ENCODE assay signal across 2 cellular contexts in the genomic region with DNA sequence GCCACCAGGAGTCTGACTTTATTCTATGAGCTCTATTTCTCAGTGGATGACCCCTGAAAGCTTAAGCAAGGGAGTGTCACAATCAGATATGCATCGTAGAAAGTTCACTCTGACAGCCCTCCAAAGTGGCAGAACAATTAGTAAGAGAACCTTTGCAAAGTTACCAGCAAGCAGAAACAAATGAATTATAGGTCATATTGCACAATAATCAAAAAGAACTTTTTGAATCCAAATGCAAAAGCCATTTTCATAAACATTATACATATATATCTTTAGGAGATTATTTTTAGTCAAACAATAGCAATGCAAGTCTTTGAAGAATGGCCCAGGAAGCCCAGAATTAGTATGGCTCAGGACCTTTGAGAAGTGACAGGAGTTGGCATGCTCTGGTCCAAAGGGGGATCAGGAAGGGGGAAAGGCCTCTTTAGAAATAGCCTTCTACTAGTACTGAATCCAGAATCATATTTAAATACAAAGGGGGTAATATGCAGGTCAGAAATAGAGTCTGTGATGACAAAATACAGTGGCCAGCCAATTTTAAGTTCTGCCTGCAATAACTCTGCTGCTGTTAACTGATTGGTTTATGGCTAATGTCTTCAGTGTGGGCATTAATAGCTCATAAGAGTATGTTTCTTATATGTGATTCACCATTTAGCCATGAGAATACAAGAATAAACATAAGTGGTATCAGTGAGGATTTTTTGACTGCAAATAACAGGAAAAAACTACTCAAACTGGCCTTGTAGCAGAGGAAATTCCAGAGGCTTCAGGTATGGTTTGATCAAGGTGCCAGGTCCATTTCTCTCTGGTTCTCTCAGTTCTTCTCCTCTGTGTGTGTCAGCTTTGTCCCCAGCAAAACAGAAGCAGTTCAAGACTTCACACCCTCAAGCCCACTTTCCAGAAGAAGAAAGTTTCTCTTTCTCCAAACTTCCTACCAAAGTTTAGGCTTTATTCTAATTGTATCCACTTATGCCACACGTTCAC.
A peak's percentile ranks its signal among the peaks of the same experiment; 100 is the strongest.
TF ChIP-seq lines count a peak whose summit lies in the region.

No MANE protein-coding gene starts in this region.

TF ChIP-seq in HepG2, 621 proteins besides CTCF, POLR2A, EP300 and RAD21:
- TF ChIP-seq CBX1 (IDR thresholded peaks at IDR 0.05; ENCODE audit: low read depth) (no peak), ZNF329 (CRISPR knock-in tag; IDR thresholded peaks at IDR 0.05; ENCODE audit: low read depth) (peak; percentile 98), EZH2 (conservative IDR thresholded peaks at IDR 0.05; ENCODE audit: low read depth, low read length) (no peak), ZNF432 (CRISPR knock-in tag; IDR thresholded peaks at IDR 0.05; ENCODE audit: borderline replicate concordance) (no peak), CEBPB (IDR thresholded peaks at IDR 0.05; ENCODE audit: borderline replicate concordance, low read depth, low read length) (peak; percentile 50; the same call in 1 of the 2 replicates)
- TF ChIP-seq, protein P1, sequence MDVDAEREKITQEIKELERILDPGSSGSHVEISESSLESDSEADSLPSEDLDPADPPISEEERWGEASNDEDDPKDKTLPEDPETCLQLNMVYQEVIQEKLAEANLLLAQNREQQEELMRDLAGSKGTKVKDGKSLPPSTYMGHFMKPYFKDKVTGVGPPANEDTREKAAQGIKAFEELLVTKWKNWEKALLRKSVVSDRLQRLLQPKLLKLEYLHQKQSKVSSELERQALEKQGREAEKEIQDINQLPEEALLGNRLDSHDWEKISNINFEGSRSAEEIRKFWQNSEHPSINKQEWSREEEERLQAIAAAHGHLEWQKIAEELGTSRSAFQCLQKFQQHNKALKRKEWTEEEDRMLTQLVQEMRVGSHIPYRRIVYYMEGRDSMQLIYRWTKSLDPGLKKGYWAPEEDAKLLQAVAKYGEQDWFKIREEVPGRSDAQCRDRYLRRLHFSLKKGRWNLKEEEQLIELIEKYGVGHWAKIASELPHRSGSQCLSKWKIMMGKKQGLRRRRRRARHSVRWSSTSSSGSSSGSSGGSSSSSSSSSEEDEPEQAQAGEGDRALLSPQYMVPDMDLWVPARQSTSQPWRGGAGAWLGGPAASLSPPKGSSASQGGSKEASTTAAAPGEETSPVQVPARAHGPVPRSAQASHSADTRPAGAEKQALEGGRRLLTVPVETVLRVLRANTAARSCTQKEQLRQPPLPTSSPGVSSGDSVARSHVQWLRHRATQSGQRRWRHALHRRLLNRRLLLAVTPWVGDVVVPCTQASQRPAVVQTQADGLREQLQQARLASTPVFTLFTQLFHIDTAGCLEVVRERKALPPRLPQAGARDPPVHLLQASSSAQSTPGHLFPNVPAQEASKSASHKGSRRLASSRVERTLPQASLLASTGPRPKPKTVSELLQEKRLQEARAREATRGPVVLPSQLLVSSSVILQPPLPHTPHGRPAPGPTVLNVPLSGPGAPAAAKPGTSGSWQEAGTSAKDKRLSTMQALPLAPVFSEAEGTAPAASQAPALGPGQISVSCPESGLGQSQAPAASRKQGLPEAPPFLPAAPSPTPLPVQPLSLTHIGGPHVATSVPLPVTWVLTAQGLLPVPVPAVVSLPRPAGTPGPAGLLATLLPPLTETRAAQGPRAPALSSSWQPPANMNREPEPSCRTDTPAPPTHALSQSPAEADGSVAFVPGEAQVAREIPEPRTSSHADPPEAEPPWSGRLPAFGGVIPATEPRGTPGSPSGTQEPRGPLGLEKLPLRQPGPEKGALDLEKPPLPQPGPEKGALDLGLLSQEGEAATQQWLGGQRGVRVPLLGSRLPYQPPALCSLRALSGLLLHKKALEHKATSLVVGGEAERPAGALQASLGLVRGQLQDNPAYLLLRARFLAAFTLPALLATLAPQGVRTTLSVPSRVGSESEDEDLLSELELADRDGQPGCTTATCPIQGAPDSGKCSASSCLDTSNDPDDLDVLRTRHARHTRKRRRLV (CRISPR knock-in tag; IDR thresholded peaks at IDR 0.05): no peak
- TF ChIP-seq, protein P2, sequence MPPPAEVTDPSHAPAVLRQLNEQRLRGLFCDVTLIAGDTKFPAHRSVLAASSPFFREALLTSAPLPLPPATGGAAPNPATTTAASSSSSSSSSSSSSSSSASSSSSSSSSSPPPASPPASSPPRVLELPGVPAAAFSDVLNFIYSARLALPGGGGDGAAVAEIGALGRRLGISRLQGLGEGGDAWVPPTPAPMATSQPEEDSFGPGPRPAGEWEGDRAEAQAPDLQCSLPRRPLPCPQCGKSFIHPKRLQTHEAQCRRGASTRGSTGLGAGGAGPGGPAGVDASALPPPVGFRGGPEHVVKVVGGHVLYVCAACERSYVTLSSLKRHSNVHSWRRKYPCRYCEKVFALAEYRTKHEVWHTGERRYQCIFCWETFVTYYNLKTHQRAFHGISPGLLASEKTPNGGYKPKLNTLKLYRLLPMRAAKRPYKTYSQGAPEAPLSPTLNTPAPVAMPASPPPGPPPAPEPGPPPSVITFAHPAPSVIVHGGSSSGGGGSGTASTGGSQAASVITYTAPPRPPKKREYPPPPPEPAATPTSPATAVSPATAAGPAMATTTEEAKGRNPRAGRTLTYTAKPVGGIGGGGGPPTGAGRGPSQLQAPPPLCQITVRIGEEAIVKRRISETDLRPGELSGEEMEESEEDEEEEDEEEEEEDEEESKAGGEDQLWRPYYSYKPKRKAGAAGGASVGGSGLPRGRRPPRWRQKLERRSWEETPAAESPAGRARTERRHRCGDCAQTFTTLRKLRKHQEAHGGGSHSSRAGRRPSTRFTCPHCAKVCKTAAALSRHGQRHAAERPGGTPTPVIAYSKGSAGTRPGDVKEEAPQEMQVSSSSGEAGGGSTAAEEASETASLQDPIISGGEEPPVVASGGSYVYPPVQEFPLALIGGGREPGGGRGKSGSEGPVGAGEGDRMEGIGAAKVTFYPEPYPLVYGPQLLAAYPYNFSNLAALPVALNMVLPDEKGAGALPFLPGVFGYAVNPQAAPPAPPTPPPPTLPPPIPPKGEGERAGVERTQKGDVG (CRISPR knock-in tag; IDR thresholded peaks at IDR 0.05; ENCODE audit: borderline replicate concordance): no peak

TF ChIP-seq in K562, 482 proteins besides CTCF, POLR2A, EP300 and RAD21:
- peak; percentile 66 for TF ChIP-seq CEBPB (tag; IDR thresholded peaks at IDR 0.05)
- TF ChIP-seq, protein P3, sequence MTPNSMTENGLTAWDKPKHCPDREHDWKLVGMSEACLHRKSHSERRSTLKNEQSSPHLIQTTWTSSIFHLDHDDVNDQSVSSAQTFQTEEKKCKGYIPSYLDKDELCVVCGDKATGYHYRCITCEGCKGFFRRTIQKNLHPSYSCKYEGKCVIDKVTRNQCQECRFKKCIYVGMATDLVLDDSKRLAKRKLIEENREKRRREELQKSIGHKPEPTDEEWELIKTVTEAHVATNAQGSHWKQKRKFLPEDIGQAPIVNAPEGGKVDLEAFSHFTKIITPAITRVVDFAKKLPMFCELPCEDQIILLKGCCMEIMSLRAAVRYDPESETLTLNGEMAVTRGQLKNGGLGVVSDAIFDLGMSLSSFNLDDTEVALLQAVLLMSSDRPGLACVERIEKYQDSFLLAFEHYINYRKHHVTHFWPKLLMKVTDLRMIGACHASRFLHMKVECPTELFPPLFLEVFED (CRISPR knock-in tag; conservative IDR thresholded peaks at IDR 0.05): no peak
- no peak for TF ChIP-seq ZFPM2 (CRISPR knock-in tag; IDR thresholded peaks at IDR 0.05)
- TF ChIP-seq KLF6 (CRISPR knock-in tag; IDR thresholded peaks at IDR 0.05; ENCODE audit: borderline replicate concordance): no peak
- no peak for TF ChIP-seq CEBPG (CRISPR knock-in tag; IDR thresholded peaks at IDR 0.05)
- TF ChIP-seq CEBPG (tag; conservative IDR thresholded peaks at IDR 0.05 in 1 of 2, IDR thresholded peaks at IDR 0.05 in 1 of 2): peak in 1 of 2 experiments; percentile 51; a peak in 1 of 4 replicates
- no peak for TF ChIP-seq ZNF3 (CRISPR knock-in tag; IDR thresholded peaks at IDR 0.05)
